9 cellular contexts compared by ENCODE assay signal in the genomic region with DNA sequence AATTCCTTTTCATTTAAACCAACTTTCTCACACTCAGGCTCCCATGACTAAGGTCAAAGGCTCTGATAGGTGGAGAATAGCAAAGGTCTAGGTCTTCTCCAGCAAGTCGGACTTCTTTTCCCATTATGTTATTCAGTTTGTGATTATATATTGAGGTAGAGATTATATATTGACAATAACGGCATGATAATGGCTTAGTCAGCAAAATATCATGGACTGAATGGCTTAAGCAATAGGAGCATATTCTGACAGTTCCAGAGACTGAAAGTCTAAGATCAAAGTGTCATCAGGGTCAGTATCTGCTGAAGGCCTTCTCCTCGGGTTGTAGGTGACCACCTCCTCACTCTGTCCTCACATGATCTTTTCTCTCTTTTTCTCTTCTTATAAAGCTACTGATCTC.
"Had no signal": no experiment of that assay in that cellular context is flagged by ENCODE, and none has a peak within 500 bp of the region (broad histone marks: within the 10 kb centered on the region; RNA-seq: fewer than 3 reads in every experiment).

No MANE protein-coding gene starts in this region.

- H3K9ac ChIP-seq: GM23248, KMS-11 had no signal

- H2AFZ ChIP-seq: GM23248 had no signal

- DNase-seq: GM23248, GOT3, H9, HCEC 1CT, Karpas-422, KBM-7 had no signal

- FAIRE-seq: H54, HTR-8/SVneo had no signal

- H3K4me3 ChIP-seq: GM23248 had no signal

- H3K27ac ChIP-seq: GM23248, KMS-11 had no signal

- H3K4me2 ChIP-seq: KMS-11 had no signal
